Comparison of ENCODE assay signal across 11 cellular contexts in the genomic region with DNA sequence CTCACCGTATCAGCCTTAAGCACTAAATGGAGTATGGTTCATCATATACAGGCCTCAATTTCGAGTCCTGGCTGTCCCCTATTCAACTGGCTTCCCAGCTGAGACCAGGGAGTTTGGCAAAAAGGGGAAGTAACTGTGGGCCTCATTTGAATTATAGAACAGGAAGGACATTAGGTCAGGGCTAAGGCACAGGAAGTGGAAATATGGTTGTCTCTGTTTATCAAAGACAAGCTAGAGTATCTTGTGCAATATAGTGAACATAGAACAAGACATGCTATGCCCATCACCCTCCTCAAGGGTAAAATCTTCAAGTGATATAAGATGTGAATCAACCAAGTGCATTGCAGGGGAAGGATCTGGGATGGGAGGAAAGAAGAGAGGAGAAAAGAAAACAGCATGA.
DNase-seq lines count a peak whose midpoint lies in the region; ATAC-seq lines count a peak whose summit lies in the region.
"Had no signal": no experiment of that assay in that cellular context is flagged by ENCODE, and none has a peak within 500 bp of the region (broad histone marks: within the 10 kb centered on the region; RNA-seq: fewer than 3 reads in every experiment).

No MANE protein-coding gene starts in this region.

- peaks cover 0 to 14% (median 0%) of the 10 kb centered on the region in 11 donors for H3K9me3 Mint-ChIP-seq in naive thymus-derived CD4-positive, alpha-beta T cell

- no peak overlapping the region for H3K4me3 ChIP-seq in naive thymus-derived CD4-positive, alpha-beta T cell (ENCODE audit: low read length)

- POLR2A ChIA-PET in naive thymus-derived CD4-positive, alpha-beta T cell (lab: Charles Lee): no interaction called here

- DNase-seq in UCSD-AML1 (lab: John Stamatoyannopoulos, UW; ENCODE audit: unreplicated experiment): peak; percentile 38
- DNase-seq in naive thymus-derived CD4-positive, alpha-beta T cell: no peak
- DNase-seq in HK-2 (ENCODE audit: unreplicated experiment): no peak
- DNase-seq: EL, kidney glomerular epithelial cell, NCI-H1092 treated with DMSO at 0.1 percent for 48 hours, PC-3 had no signal

- H3K4me1 ChIP-seq in naive thymus-derived CD4-positive, alpha-beta T cell (ENCODE audit: control insufficient read depth in 2 of 2, insufficient read depth in 2 of 2, low read length in 2 of 2): peaks cover 0 to 11% of the 10 kb centered on the region in 2 donors

- no peaks in the 10 kb centered on the region for H3K36me3 ChIP-seq in naive thymus-derived CD4-positive, alpha-beta T cell (ENCODE audit: control insufficient read depth in 2 of 3, insufficient read depth in 3 of 3, low read length in 3 of 3)

- no peaks in the 10 kb centered on the region for H3K9me3 ChIP-seq in naive thymus-derived CD4-positive, alpha-beta T cell (ENCODE audit: control insufficient read depth in 2 of 3, low read length in 3 of 3)

- H3K27ac Mint-ChIP-seq in naive thymus-derived CD4-positive, alpha-beta T cell: peak overlapping the region in 2 of 9 donors; percentile 43 to 57

- peaks cover 0 to 1% (median 0%) of the 10 kb centered on the region in 5 donors for H3K27me3 Mint-ChIP-seq in naive thymus-derived CD4-positive, alpha-beta T cell

- H3K27me3 ChIP-seq in naive thymus-derived CD4-positive, alpha-beta T cell (ENCODE audit: control insufficient read depth in 2 of 2, insufficient read depth in 2 of 2, low read length in 2 of 2): no peaks in the 10 kb centered on the region

- H3K4me3 Mint-ChIP-seq in naive thymus-derived CD4-positive, alpha-beta T cell: peak overlapping the region in 7 of 10 donors; percentile 2 to 71 (median 26)

- peaks cover 6 to 31% (median 25%) of the 10 kb centered on the region in 7 donors for H3K4me1 Mint-ChIP-seq in naive thymus-derived CD4-positive, alpha-beta T cell

- no peak overlapping the region for H3K27ac ChIP-seq in naive thymus-derived CD4-positive, alpha-beta T cell (ENCODE audit: low read depth, low read length)

- CTCF ChIA-PET in naive thymus-derived CD4-positive, alpha-beta T cell (lab: Charles Lee): no interaction called here

- ATAC-seq in GM18909 (IDR thresholded peaks at IDR 0.05; ENCODE audit: poor library complexity, unreplicated experiment): peak; percentile 50
- ATAC-seq in HG03378 (IDR thresholded peaks at IDR 0.05; ENCODE audit: unreplicated experiment): peak; percentile 88
- ATAC-seq in naive thymus-derived CD4-positive, alpha-beta T cell: peak; percentile 82
- ATAC-seq in GM21723 (IDR thresholded peaks at IDR 0.05; ENCODE audit: unreplicated experiment): no peak
- ATAC-seq in GM18511 (IDR thresholded peaks at IDR 0.05; ENCODE audit: unreplicated experiment): no peak
- ATAC-seq: PC-3 had no signal

- H3K36me3 Mint-ChIP-seq in naive thymus-derived CD4-positive, alpha-beta T cell: peaks cover 0 to 7% (median 0%) of the 10 kb centered on the region in 5 donors

- intact Hi-C loops in naive thymus-derived CD4-positive, alpha-beta T cell (cut with micrococcal nuclease): no loop called here

Comparison
In these comparisons a context has a peak if more than half of its experiments do, and no peak if none do; other contexts are left out.
1. ATAC-seq: peak in GM18909 (single experiment), HG03378 (single experiment) and naive thymus-derived CD4-positive, alpha-beta T cell (single experiment); none in GM21723 (single experiment) and GM18511 (single experiment).